20 cellular contexts compared by ENCODE assay signal in genomic region chr7:3217166-3217565, GRCh38.
DNase-seq lines count a peak whose midpoint lies in the region; ATAC-seq and TF ChIP-seq lines count a peak whose summit lies in the region.
"Had no signal": no experiment of that assay in that cellular context is flagged by ENCODE, and none has a peak within 500 bp of the region (broad histone marks: within the 10 kb centered on the region; RNA-seq: fewer than 3 reads in every experiment).

No MANE protein-coding gene starts in this region.

- CTCF ChIA-PET in Panc1 (lab: Charles Lee): interaction anchor here (0.6 kb wide), 3 partner anchors 42 to 199 kb away, joined by 3 to 11 read pairs (median 4); no protein-coding TSS in a partner anchor

- ATAC-seq in Panc1 (peak; percentile 44; the same call in 1 of the 2 replicates), GM21619 (IDR thresholded peaks at IDR 0.05; ENCODE audit: unreplicated experiment) (no peak)
- ATAC-seq in activated naive CD8-positive, alpha-beta T cell treated with anti-CD3 and anti-CD28 coated beads, Interleukin-2, amount 50 U/mL, for 24 hours: no peak
- ATAC-seq: foreskin keratinocyte; GM23338; left lobe of liver; stimulated activated memory B cell treated with anti-CD40 and anti-IgM and Interleukin-4, amounts not matched to agents 10 μg/mL and 1 μg/mL and 100 μg/mL, for 72 hours had no signal

- no peaks in the 10 kb centered on the region for H3K9me3 Mint-ChIP-seq in activated naive CD8-positive, alpha-beta T cell treated with anti-CD3 and anti-CD28 coated beads, Interleukin-2, amount 50 U/mL, for 24 hours
- H3K9me3 Mint-ChIP-seq: activated naive CD8-positive, alpha-beta T cell treated with anti-CD3 and anti-CD28 coated beads, Interleukin-2, amount 10 ng/mL, durations not matched to agents 7 days and 5 days; CD14-positive monocyte; GM23338; stimulated activated memory B cell treated with anti-CD40 and anti-IgM and Interleukin-4, amounts not matched to agents 10 μg/mL and 1 μg/mL and 100 μg/mL, for 72 hours had no signal

- no peaks in the 10 kb centered on the region for H3K36me3 Mint-ChIP-seq in activated naive CD8-positive, alpha-beta T cell treated with anti-CD3 and anti-CD28 coated beads, Interleukin-2, amount 50 U/mL, for 24 hours (ENCODE audit: low read depth)
- H3K36me3 Mint-ChIP-seq: activated naive CD8-positive, alpha-beta T cell treated with anti-CD3 and anti-CD28 coated beads, Interleukin-2, amount 10 ng/mL, durations not matched to agents 7 days and 5 days; CD14-positive monocyte; stimulated activated memory B cell treated with anti-CD40 and anti-IgM and Interleukin-4, amounts not matched to agents 10 μg/mL and 1 μg/mL and 100 μg/mL, for 72 hours had no signal

- H3K36me3 ChIP-seq in Panc1 (ENCODE audit: control insufficient read depth, insufficient read depth, low read length): no peaks in the 10 kb centered on the region
- H3K36me3 ChIP-seq: thyroid gland had no signal

- intact Hi-C loops in Panc1 (cut with micrococcal nuclease; ENCODE audit: unreplicated experiment): no loop called here

- in situ Hi-C loops in Panc1 (cut with HindIII; ENCODE audit: low pct_unique_long_range_greater_than_20kb, low sequenced_read_pairs): no loop called here

- DNase-seq in A172 (ENCODE audit: low spot score) (peak; percentile 71), Panc1 (ENCODE audit: low read depth, low spot score) (no peak), fibroblast of pulmonary artery (ENCODE audit: low read depth) (peak; percentile 74), kidney tubule cell (ENCODE audit: low spot score) (peak; percentile 43), HCEC 1CT (no peak), cerebellar cortex (ENCODE audit: low spot score) (no peak)
- no peak for DNase-seq in activated naive CD8-positive, alpha-beta T cell treated with anti-CD3 and anti-CD28 coated beads, Interleukin-2, amount 50 U/mL, for 24 hours
- DNase-seq: activated CD4-positive, alpha-beta T cell treated with anti-CD3 and anti-CD28 coated beads, Interleukin-2, amount 50 U/mL, for 4 hours; activated naive CD8-positive, alpha-beta T cell treated with anti-CD3 and anti-CD28 coated beads, Interleukin-2, amount 10 ng/mL, durations not matched to agents 7 days and 5 days; DMS53; foreskin keratinocyte; MM.1S; NCI-H187 treated with DMSO at 0.1 percent for 48 hours; NCI-H446; thyroid gland had no signal

- POLR2A ChIA-PET in Panc1 (lab: Charles Lee): no interaction called here

- no peak overlapping the region for H3K4me3 Mint-ChIP-seq in activated naive CD8-positive, alpha-beta T cell treated with anti-CD3 and anti-CD28 coated beads, Interleukin-2, amount 50 U/mL, for 24 hours
- H3K4me3 Mint-ChIP-seq: activated naive CD8-positive, alpha-beta T cell treated with anti-CD3 and anti-CD28 coated beads, Interleukin-2, amount 10 ng/mL, durations not matched to agents 7 days and 5 days; CD14-positive monocyte; GM23338; stimulated activated memory B cell treated with anti-CD40 and anti-IgM and Interleukin-4, amounts not matched to agents 10 μg/mL and 1 μg/mL and 100 μg/mL, for 72 hours had no signal

- no peaks in the 10 kb centered on the region for H3K9me3 ChIP-seq in Panc1 (ENCODE audit: control insufficient read depth, insufficient read depth, low read depth, low read length)
- H3K9me3 ChIP-seq: thyroid gland had no signal

- H3K4me3 ChIP-seq in Panc1 (ENCODE audit: low read depth in 2 of 2, low read length in 2 of 2): no peak overlapping the region
- no peak overlapping the region for H3K4me3 ChIP-seq in fibroblast of pulmonary artery (replicated peaks; ENCODE audit: low read depth, low read length)
- H3K4me3 ChIP-seq: GM23338, thyroid gland had no signal

- H3K4me1 ChIP-seq in Panc1 (ENCODE audit: control insufficient read depth, insufficient read depth, low read length): peaks cover 12% of the 10 kb centered on the region; the same call in 1 of the 2 replicates
- H3K4me1 ChIP-seq: foreskin keratinocyte had no signal

- TF ChIP-seq CTCF in Panc1 (IDR thresholded peaks at IDR 0.05) (no peak), fibroblast of pulmonary artery (IDR thresholded peaks at IDR 0.05; ENCODE audit: low read length, missing control alignments) (no peak)

- no peak overlapping the region for H3K27ac Mint-ChIP-seq in activated naive CD8-positive, alpha-beta T cell treated with anti-CD3 and anti-CD28 coated beads, Interleukin-2, amount 50 U/mL, for 24 hours
- H3K27ac Mint-ChIP-seq: activated naive CD8-positive, alpha-beta T cell treated with anti-CD3 and anti-CD28 coated beads, Interleukin-2, amount 10 ng/mL, durations not matched to agents 7 days and 5 days; GM23338; stimulated activated memory B cell treated with anti-CD40 and anti-IgM and Interleukin-4, amounts not matched to agents 10 μg/mL and 1 μg/mL and 100 μg/mL, for 72 hours had no signal

- no peak overlapping the region for H3K27ac ChIP-seq in Panc1 (ENCODE audit: low read length)
- H3K27ac ChIP-seq: foreskin keratinocyte, thyroid gland had no signal

- BruUV-seq in Panc1 (replicated peaks; lab: Mats Ljungman, UMichigan): no TSS peak

- peaks cover 11% of the 10 kb centered on the region for H3K27me3 Mint-ChIP-seq in activated naive CD8-positive, alpha-beta T cell treated with anti-CD3 and anti-CD28 coated beads, Interleukin-2, amount 50 U/mL, for 24 hours

- H3K4me1 Mint-ChIP-seq in activated naive CD8-positive, alpha-beta T cell treated with anti-CD3 and anti-CD28 coated beads, Interleukin-2, amount 50 U/mL, for 24 hours: no peaks in the 10 kb centered on the region
- H3K4me1 Mint-ChIP-seq: stimulated activated memory B cell treated with anti-CD40 and anti-IgM and Interleukin-4, amounts not matched to agents 10 μg/mL and 1 μg/mL and 100 μg/mL, for 72 hours had no signal

- H3K27me3 ChIP-seq in Panc1 (ENCODE audit: control insufficient read depth, insufficient read depth, low read length): no peaks in the 10 kb centered on the region
- H3K27me3 ChIP-seq: thyroid gland had no signal

Comparison
In these comparisons a context has a peak if more than half of its experiments do, and no peak if none do; other contexts are left out.
1. DNase-seq: peak in A172 (single experiment), fibroblast of pulmonary artery (single experiment) and kidney tubule cell (single experiment); none in Panc1 (single experiment), activated naive CD8-positive, alpha-beta T cell treated with anti-CD3 and anti-CD28 coated beads, Interleukin-2, amount 50 U/mL, for 24 hours (single experiment), HCEC 1CT (single experiment) and cerebellar cortex (single experiment).